Comparison of ENCODE assay signal across 11 cellular contexts in genomic region chr20:45010399-45010828, GRCh38. TPM values are rescaled to one million over a fixed set of nuclear protein-coding genes. Genes with fewer than 3 reads are reported as not detected.
A peak's percentile ranks its signal among the peaks of the same experiment; 100 is the strongest.
DNase-seq lines count a peak whose midpoint lies in the region; ATAC-seq, FAIRE-seq and TF ChIP-seq lines count a peak whose summit lies in the region.
"Had no signal": no experiment of that assay in that cellular context is flagged by ENCODE, and none has a peak within 500 bp of the region (broad histone marks: within the 10 kb centered on the region; RNA-seq: fewer than 3 reads in every experiment).

No MANE protein-coding gene starts in this region.

- CTCF ChIA-PET in BJ (lab: Yijun Ruan, JAX) = interaction anchor here (0.6 to 6.6 kb wide), 16 partner anchors 20 to 443 kb away, joined by 3 to 106 read pairs (median 6); no protein-coding TSS in a partner anchor
- CTCF ChIA-PET in GM12878 (lab: Yijun Ruan, JAX) = interaction anchor here (0.6 to 4.6 kb wide), 25 partner anchors 7 to 540 kb away, joined by 3 to 65 read pairs (median 5); no protein-coding TSS in a partner anchor

- H3K4me2 ChIP-seq in GM12878 (ENCODE audit: control insufficient read depth, insufficient read depth) = no peak overlapping the region
- H3K4me2 ChIP-seq in keratinocyte (ENCODE audit: control insufficient read depth, extremely low read depth, insufficient read depth, low read depth, low read length) = peak overlapping the region; percentile 78

- TSS peak; percentile 22 for BruUV-seq in GM12878 (replicated peaks; lab: Mats Ljungman, UMichigan)

- no peak for TF ChIP-seq POLR2A in GM12878 (IDR thresholded peaks at IDR 0.05; ENCODE audit: low read depth, low read length)
- no peak for TF ChIP-seq POLR2A in upper lobe of left lung (IDR thresholded peaks at IDR 0.05)

- H3K4me3 ChIP-seq in BJ (ENCODE audit: low read depth, low read length) (no peak overlapping the region), GM12878 (no peak overlapping the region), keratinocyte (ENCODE audit: control insufficient read depth in 2 of 3, extremely low read depth in 1 of 3, insufficient read depth in 2 of 3, low read depth in 1 of 3, low read length in 3 of 3) (peak overlapping the region in 1 of 3 experiments; percentile 19), upper lobe of left lung (no peak overlapping the region)
- H3K4me3 ChIP-seq: ovary had no signal

- no peak overlapping the region for H3K27ac ChIP-seq in GM12878 (ENCODE audit: control insufficient read depth, insufficient read depth)
- H3K27ac ChIP-seq in keratinocyte (ENCODE audit: control insufficient read depth, insufficient read depth, low read length) = peak overlapping the region; percentile 84
- no peak overlapping the region for H3K27ac ChIP-seq in upper lobe of left lung
- H3K27ac ChIP-seq: ovary had no signal

- dilution Hi-C loops in keratinocyte (cut with MboI; ENCODE audit: extremely low pct_ligation_motif_present, low sequenced_read_pairs) = no loop called here

- peak overlapping the region; percentile 82 for H3K27ac Mint-ChIP-seq in HFFc6

- TF ChIP-seq RAD21 in GM12878 (IDR thresholded peaks at IDR 0.05; ENCODE audit: insufficient read depth, low read depth, low read length) = no peak

- DNase-seq in BJ (ENCODE audit: low read depth) = peak; percentile 62
- DNase-seq in HFFc6 = peak; percentile 90
- no peak for DNase-seq in GM12878 (ENCODE audit: low read depth, low spot score)
- no peak for DNase-seq in keratinocyte (ENCODE audit: low read depth, low spot score)
- DNase-seq in glomerular visceral epithelial cell (ENCODE audit: extremely low spot score) = no peak
- no peak for DNase-seq in upper lobe of left lung
- DNase-seq: NCI-H1092 had no signal

- no peaks in the 10 kb centered on the region for H3K9me3 Mint-ChIP-seq in HFFc6

- H3K36me3 Mint-ChIP-seq in HFFc6 (ENCODE audit: low read depth) = peaks cover 39% of the 10 kb centered on the region

- no peaks in the 10 kb centered on the region for H3K27me3 ChIP-seq in BJ (ENCODE audit: control insufficient read depth, insufficient read depth, low read length)
- H3K27me3 ChIP-seq in GM12878 (replicated peaks in 1 of 2; ENCODE audit: control insufficient read depth in 2 of 2, insufficient read depth in 2 of 2, low read length in 1 of 2) = no peaks in the 10 kb centered on the region
- H3K27me3 ChIP-seq in keratinocyte (ENCODE audit: control insufficient read depth, extremely low read depth, insufficient read depth, low read length) = no peaks in the 10 kb centered on the region
- no peaks in the 10 kb centered on the region for H3K27me3 ChIP-seq in upper lobe of left lung
- H3K27me3 ChIP-seq: ovary had no signal

- H3K36me3 ChIP-seq in BJ (ENCODE audit: control insufficient read depth, insufficient read depth, low read length) = peaks cover 2% of the 10 kb centered on the region; the same call in 1 of the 2 replicates
- H3K36me3 ChIP-seq in GM12878 (ENCODE audit: control insufficient read depth in 2 of 2, insufficient read depth in 2 of 2, low read length in 1 of 2) = peaks cover 2 to 42% of the 10 kb centered on the region in 2 experiments
- peaks cover 0 to 4% of the 10 kb centered on the region in 2 experiments for H3K36me3 ChIP-seq in keratinocyte (ENCODE audit: control insufficient read depth in 2 of 2, extremely low read depth in 1 of 2, insufficient read depth in 2 of 2, low read length in 2 of 2)
- H3K36me3 ChIP-seq in upper lobe of left lung = peaks cover 7 to 63% (median 17%) of the 10 kb centered on the region in 4 donors
- H3K36me3 ChIP-seq: ovary had no signal

- TF ChIP-seq EP300 in GM12878 (IDR thresholded peaks at IDR 0.05; ENCODE audit: borderline replicate concordance in 1 of 2, control insufficient read depth in 1 of 2, low read depth in 2 of 2, low read length in 2 of 2) (no peak), upper lobe of left lung (IDR thresholded peaks at IDR 0.05) (no peak)

- FAIRE-seq in GM12878 (lab: Jason Lieb, UNC) (no peak), keratinocyte (lab: Jason Lieb, UNC) (no peak)
- FAIRE-seq: colon had no signal

- H2AFZ ChIP-seq in GM12878 (ENCODE audit: control insufficient read depth, low read depth, low read length) (no peak overlapping the region), keratinocyte (ENCODE audit: control insufficient read depth, low read length) (no peak overlapping the region)

- peaks cover 70% of the 10 kb centered on the region for H3K4me1 Mint-ChIP-seq in HFFc6 (ENCODE audit: low read depth)

- no peaks in the 10 kb centered on the region for H3K9me1 ChIP-seq in keratinocyte (ENCODE audit: control insufficient read depth, extremely low read depth, insufficient read depth, low read length)

- ATAC-seq in GM12878 (no peak), HG02973 (IDR thresholded peaks at IDR 0.05; ENCODE audit: unreplicated experiment) (no peak), upper lobe of left lung (ENCODE audit: low FRiP score in 2 of 2) (no peak), HG02798 (IDR thresholded peaks at IDR 0.05; ENCODE audit: poor library complexity, unreplicated experiment) (no peak)

- 0 out of 2 replicates have a peak, but pooled peaks cover 3% of the 10 kb centered on the region for H4K20me1 ChIP-seq in GM12878 (ENCODE audit: control insufficient read depth, insufficient read depth)
- no peaks in the 10 kb centered on the region for H4K20me1 ChIP-seq in keratinocyte (ENCODE audit: control insufficient read depth, extremely low read depth, insufficient read depth, low read length)

- H3K9ac ChIP-seq in GM12878 (ENCODE audit: control insufficient read depth, insufficient read depth, low read length) (no peak overlapping the region), keratinocyte (ENCODE audit: control insufficient read depth, extremely low read depth, insufficient read depth, low read length) (peak overlapping the region; percentile 60)

- H3K27me3 Mint-ChIP-seq in HFFc6 (ENCODE audit: insufficient read depth) = no peaks in the 10 kb centered on the region; the same call in none of the 2 replicates

- no peaks in the 10 kb centered on the region for H3K9me3 ChIP-seq in GM12878 (replicated peaks; ENCODE audit: control insufficient read depth, insufficient read depth, low read length)
- H3K9me3 ChIP-seq in keratinocyte (ENCODE audit: control insufficient read depth, low read depth, low read length) = no peaks in the 10 kb centered on the region
- no peaks in the 10 kb centered on the region for H3K9me3 ChIP-seq in upper lobe of left lung
- H3K9me3 ChIP-seq: ovary had no signal

- H3K4me1 ChIP-seq in GM12878 (ENCODE audit: control insufficient read depth, insufficient read depth, low read length) (no peaks in the 10 kb centered on the region), keratinocyte (ENCODE audit: control insufficient read depth, extremely low read depth, insufficient read depth, low read length) (peaks cover 44% of the 10 kb centered on the region), upper lobe of left lung (peaks cover 3 to 8% (median 5%) of the 10 kb centered on the region in 4 donors)

- H3K79me2 ChIP-seq in GM12878 (ENCODE audit: control insufficient read depth, insufficient read depth, low read length) (peaks cover 6% of the 10 kb centered on the region), keratinocyte (ENCODE audit: control insufficient read depth, insufficient read depth, low read length) (peaks cover 4% of the 10 kb centered on the region)

- POLR2A ChIA-PET in BJ (lab: Charles Lee) = no interaction called here
- POLR2A ChIA-PET in GM12878 (lab: Charles Lee) = no interaction called here

- SMC1A ChIA-PET in GM12878 (lab: Charles Lee; ENCODE audit: uncharacterized antibody, unreplicated experiment) = interaction anchor here (0.8 to 1.7 kb wide), 9 partner anchors 10 to 99 kb away, joined by 3 to 5 read pairs (median 3); partner anchors contain the start of gene STK4

- intact Hi-C loops in GM12878 (cut with micrococcal nuclease; ENCODE audit: unreplicated experiment) = loop anchor here (5.0 kb wide), 1 partner anchor 87 kb away; no protein-coding TSS in a partner anchor

- TF ChIP-seq CTCF in BJ (IDR thresholded peaks at IDR 0.05; ENCODE audit: insufficient read depth, low read depth, low read length) (no peak), HFFc6 (IDR thresholded peaks at IDR 0.05) (no peak), GM12878 (IDR thresholded peaks at IDR 0.05 in 2 of 3, conservative IDR thresholded peaks at IDR 0.05 in 1 of 3; ENCODE audit: control insufficient read depth in 2 of 3, extremely low read depth in 1 of 3, insufficient read depth in 1 of 3, low read depth in 3 of 3, low read length in 3 of 3) (no peak), keratinocyte (optimal IDR thresholded peaks at IDR 0.05 in 1 of 3, IDR thresholded peaks at IDR 0.05 in 1 of 3, conservative IDR thresholded peaks at IDR 0.05 in 1 of 3; ENCODE audit: extremely low read depth in 1 of 3, insufficient read depth in 2 of 3, low read length in 3 of 3) (no peak), upper lobe of left lung (IDR thresholded peaks at IDR 0.05) (no peak)

- RAD21 ChIA-PET in GM12878 (lab: Charles Lee; ENCODE audit: unreplicated experiment) = interaction anchor here (1.7 to 3.5 kb wide), 2 partner anchors 9 to 85 kb away, joined by 6 to 28 read pairs; no protein-coding TSS in a partner anchor

- H3K4me3 Mint-ChIP-seq in HFFc6 = peak overlapping the region; percentile 64

- in situ Hi-C loops in GM12878 (cut with MboI) = no loop called here

RNA-seq across cellular contexts. Expression of gene STK4, which starts 44.1 kb away (rescaled TPM):
- polyA plus RNA-seq in BJ (2011; rRNA removed) (12.4 and 19.9 TPM in 2 replicates), GM12878 (2011; rRNA removed) (92.6 and 122 TPM in 2 replicates), GM12878 (2014; fragmentation: Illumina TruSeq; extraction: Trizol) (84.9 and 101 TPM in 2 replicates), GM12878 (2014; fragmentation: Nextera tagmentation; extraction: Ambion mirVana) (10 to 100 TPM; 24.0 to 51.4 TPM), GM12878 (2014; rRNA removed) (59.8 and 68.0 TPM in 2 replicates), GM12878 (2016; fragmentation: Nextera tagmentation; extraction: Ambion mirVana) (100 to 1,000 TPM; 123 to 135 TPM), keratinocyte (23.4 to 30.5 TPM (median 27.4 TPM) in 3 replicates)
- polyA minus RNA-seq in BJ (2011; rRNA and poly(A)+ RNA removed) = 14.9 and 16.0 TPM in 2 replicates
- 10 to 100 TPM; 34.3 to 46.6 (median 36.6) TPM for total RNA-seq in HFFc6 (2021; fragmentation: NEBNext Ultra II Directional; extraction: Animal tissue kit (Norgen Biotek cat#: 25700))
- 387 TPM in 2 replicates for total RNA-seq in GM12878 (2013; cell fraction: nucleolus; rRNA removed)
- total RNA-seq in GM12878 (2014; rRNA removed) (86.8 and 97.8 TPM in 2 replicates), GM12878 (2014; rRNA removed; fragmentation: Illumina TruSeq; extraction: Trizol) (107 and 108 TPM in 2 replicates), GM12878 (2021) (96.2 and 101 TPM in 2 replicates), upper lobe of left lung (10 to 100 TPM; 31.0 to 76.1 (median 44.1) TPM)
- polyA plus RNA-seq in GM12878 (2011; ENCODE audit: low read depth) = 32.8 TPM
- 38.8 and 43.9 TPM in 2 replicates for polyA plus RNA-seq in GM12878 (2011; cell fraction: cytosol; rRNA removed)
- polyA plus RNA-seq in GM12878 (2011; cell fraction: nucleus; rRNA removed) = 60.6 and 66.6 TPM in 2 replicates
- 42.9 and 43.0 TPM in 2 replicates for polyA plus RNA-seq in GM12878 (2012)
- 96.0 and 117 TPM in 2 replicates for polyA minus RNA-seq in GM12878 (2011; rRNA and poly(A)+ RNA removed)
- polyA minus RNA-seq in GM12878 (2011; cell fraction: cytosol; rRNA and poly(A)+ RNA removed) = 34.5 and 39.4 TPM in 2 replicates
- polyA minus RNA-seq in GM12878 (2011; cell fraction: nucleus; rRNA and poly(A)+ RNA removed) = 77.5 and 137 TPM in 2 replicates
- 27.2 TPM for polyA plus RNA-seq in keratinocyte (2011; ENCODE audit: low read depth)
- polyA plus RNA-seq in keratinocyte (2011; cell fraction: cytosol; rRNA removed) = 17.0 and 24.4 TPM in 2 replicates
- polyA plus RNA-seq in keratinocyte (2011; cell fraction: nucleus; rRNA removed) = 28.5 and 34.3 TPM in 2 replicates
- polyA plus RNA-seq in keratinocyte (2012; ENCODE audit: low replicate concordance) = 12.1 and 17.4 TPM in 2 replicates
- polyA minus RNA-seq in keratinocyte = 20.4 to 47.9 TPM (median 30.2 TPM) in 3 replicates
- polyA minus RNA-seq in keratinocyte (2011; cell fraction: cytosol; rRNA and poly(A)+ RNA removed) = 19.2 TPM
- 27.9 and 57.4 TPM in 2 replicates for polyA minus RNA-seq in keratinocyte (2011; cell fraction: nucleus; rRNA and poly(A)+ RNA removed)

RNA-seq across cellular contexts. Expression of gene TOMM34, which starts 50.2 kb away (rescaled TPM):
- polyA plus RNA-seq in BJ (2011; rRNA removed) = 37.9 and 48.6 TPM in 2 replicates
- 11.9 and 15.9 TPM in 2 replicates for polyA minus RNA-seq in BJ (2011; rRNA and poly(A)+ RNA removed)
- 10 to 100 TPM; 88.5 to 96.5 (median 93.0) TPM for total RNA-seq in HFFc6 (2021; fragmentation: NEBNext Ultra II Directional; extraction: Animal tissue kit (Norgen Biotek cat#: 25700))
- total RNA-seq in GM12878 (2013; cell fraction: nucleolus; rRNA removed) = 9.2 and 10.5 TPM in 2 replicates
- 47.3 and 49.1 TPM in 2 replicates for total RNA-seq in GM12878 (2014; rRNA removed)
- 27.2 and 28.3 TPM in 2 replicates for total RNA-seq in GM12878 (2014; rRNA removed; fragmentation: Illumina TruSeq; extraction: Trizol)
- 37.1 and 37.9 TPM in 2 replicates for total RNA-seq in GM12878 (2021)
- polyA plus RNA-seq in GM12878 (2011; ENCODE audit: low read depth) = 22.6 TPM
- 30.0 and 44.0 TPM in 2 replicates for polyA plus RNA-seq in GM12878 (2011; rRNA removed)
- 57.5 and 58.8 TPM in 2 replicates for polyA plus RNA-seq in GM12878 (2011; cell fraction: cytosol; rRNA removed)
- 29.4 and 38.0 TPM in 2 replicates for polyA plus RNA-seq in GM12878 (2011; cell fraction: nucleus; rRNA removed)
- polyA plus RNA-seq in GM12878 (2012) = 22.4 and 28.4 TPM in 2 replicates
- 42.1 and 53.7 TPM in 2 replicates for polyA plus RNA-seq in GM12878 (2014; fragmentation: Illumina TruSeq; extraction: Trizol)
- polyA plus RNA-seq in GM12878 (2014; fragmentation: Nextera tagmentation; extraction: Ambion mirVana) = 10 to 100 TPM; 14.0 to 24.5 TPM
- polyA plus RNA-seq in GM12878 (2014; rRNA removed) = 43.7 and 43.8 TPM in 2 replicates
- 10 to 100 TPM; 68.2 to 73.8 TPM for polyA plus RNA-seq in GM12878 (2016; fragmentation: Nextera tagmentation; extraction: Ambion mirVana)
- 29.0 and 32.2 TPM in 2 replicates for polyA minus RNA-seq in GM12878 (2011; rRNA and poly(A)+ RNA removed)
- polyA minus RNA-seq in GM12878 (2011; cell fraction: cytosol; rRNA and poly(A)+ RNA removed) = 9.2 and 9.6 TPM in 2 replicates
- 5.3 and 6.7 TPM in 2 replicates for polyA minus RNA-seq in GM12878 (2011; cell fraction: nucleus; rRNA and poly(A)+ RNA removed)
- polyA plus RNA-seq in keratinocyte = 31.5 to 47.7 TPM (median 32.9 TPM) in 3 replicates
- polyA plus RNA-seq in keratinocyte (2011; ENCODE audit: low read depth) = 17.7 TPM
- polyA plus RNA-seq in keratinocyte (2011; cell fraction: cytosol; rRNA removed) = 35.4 and 40.1 TPM in 2 replicates
- 25.4 and 28.9 TPM in 2 replicates for polyA plus RNA-seq in keratinocyte (2011; cell fraction: nucleus; rRNA removed)
- polyA plus RNA-seq in keratinocyte (2012; ENCODE audit: low replicate concordance) = 24.9 and 41.7 TPM in 2 replicates
- polyA minus RNA-seq in keratinocyte = 23.5 to 30.2 TPM (median 26.0 TPM) in 3 replicates
- polyA minus RNA-seq in keratinocyte (2011; cell fraction: cytosol; rRNA and poly(A)+ RNA removed) = 13.0 TPM
- polyA minus RNA-seq in keratinocyte (2011; cell fraction: nucleus; rRNA and poly(A)+ RNA removed) = 8.1 and 8.6 TPM in 2 replicates
- total RNA-seq in upper lobe of left lung = 10 to 100 TPM in 5 of 6 donors, 1 to 10 TPM in 1; 6.2 to 26.1 (median 13.5) TPM

Comparison
In these comparisons a context has a peak if more than half of its experiments do, and no peak if none do; other contexts are left out.
1. DNase-seq: peak in BJ (single experiment) and HFFc6 (single experiment); none in GM12878 (single experiment), keratinocyte (single experiment), glomerular visceral epithelial cell (single experiment) and upper lobe of left lung (0 of 2).